12 cellular contexts compared by ENCODE assay signal in the genomic region with DNA sequence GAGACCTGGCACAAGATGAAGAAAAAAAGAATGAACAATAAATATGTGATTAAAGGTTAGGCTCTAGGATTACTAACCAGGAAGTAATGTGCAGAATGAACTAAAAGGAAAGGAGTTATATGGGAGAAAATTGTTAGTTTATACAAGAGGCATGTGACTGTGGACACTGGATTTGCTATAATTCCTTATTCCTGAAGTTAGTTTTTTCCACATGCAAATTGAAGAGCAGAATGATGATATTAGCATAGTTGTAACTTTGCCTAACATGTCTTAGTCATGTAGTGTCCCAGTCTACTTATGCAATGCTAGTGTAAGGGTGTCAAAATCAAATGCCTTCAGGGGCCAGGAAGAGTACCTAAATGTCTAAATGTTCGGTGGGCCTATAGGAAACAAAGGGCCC. TPM values are rescaled to one million over a fixed set of nuclear protein-coding genes. Genes with fewer than 3 reads are reported as not detected.
DNase-seq lines count a peak whose midpoint lies in the region; ATAC-seq, FAIRE-seq and TF ChIP-seq lines count a peak whose summit lies in the region.
"Had no signal": no experiment of that assay in that cellular context is flagged by ENCODE, and none has a peak within 500 bp of the region (broad histone marks: within the 10 kb centered on the region; RNA-seq: fewer than 3 reads in every experiment).

No MANE protein-coding gene starts in this region.

- CTCF ChIA-PET in A549 (lab: Yijun Ruan, JAX) = no interaction called here

- no peak overlapping the region for H3K4me3 Mint-ChIP-seq in activated T-helper 2 cell treated with anti-CD3 and anti-CD28 coated beads, Interferon-gamma antibody, Interleukin-2, Interleukin-4, amounts not matched to agents 10 μg/mL and 5 μg/mL and 100 μg/mL, durations not matched to agents 14 hours and 24 hours and 36 hours (ENCODE audit: low read depth)

- no peak for TF ChIP-seq EP300 in A549 (IDR thresholded peaks at IDR 0.05)

- H3K27ac ChIP-seq in A549 (0 out of 6 replicates have a peak overlapping the region, but pooled peaks of 1 of the 2 experiments have one; percentile 41), foreskin keratinocyte (no peak overlapping the region)
- H3K27ac ChIP-seq: BLaER1, KMS-11 had no signal

- DNase-seq in A549 (ENCODE audit: low read depth in 1 of 2, low spot score in 1 of 2) (no peak), COLO829 (ENCODE audit: low spot score) (peak; percentile 18), foreskin keratinocyte (peak in 1 of 2 donors; percentile 46), islet precursor cell (no peak), inferior parietal cortex (ENCODE audit: extremely low spot score) (no peak)
- no peak for DNase-seq in activated T-helper 2 cell treated with anti-CD3 and anti-CD28 coated beads, Interferon-gamma antibody, Interleukin-2, Interleukin-4, amounts not matched to agents 10 μg/mL and 5 μg/mL and 100 μg/mL, durations not matched to agents 14 hours and 24 hours and 36 hours (ENCODE audit: low spot score)
- DNase-seq in activated CD4-positive, alpha-beta T cell treated with anti-CD3 and anti-CD28 coated beads, Interleukin-2, amount 50 U/mL, for 1 hour = no peak
- DNase-seq: NCI-H2171 treated with DMSO at 0.1 percent for 48 hours, posterior cingulate gyrus had no signal

- FAIRE-seq in A549 (lab: Jason Lieb, UNC) = no peak

- TF ChIP-seq CTCF in A549 (IDR thresholded peaks at IDR 0.05) = no peak
- TF ChIP-seq CTCF in foreskin keratinocyte (conservative IDR thresholded peaks at IDR 0.05) = no peak

- H3K9me3 ChIP-seq in A549 = no peaks in the 10 kb centered on the region
- H3K9me3 ChIP-seq: BLaER1 had no signal

- H3K4me3 ChIP-seq in A549 = no peak overlapping the region
- H3K4me3 ChIP-seq: BLaER1 had no signal

- no peak for TF ChIP-seq RAD21 in A549 (conservative IDR thresholded peaks at IDR 0.05 in 1 of 2, IDR thresholded peaks at IDR 0.05 in 1 of 2)

- H3K9me3 Mint-ChIP-seq in activated T-helper 2 cell treated with anti-CD3 and anti-CD28 coated beads, Interferon-gamma antibody, Interleukin-2, Interleukin-4, amounts not matched to agents 10 μg/mL and 5 μg/mL and 100 μg/mL, durations not matched to agents 14 hours and 24 hours and 36 hours = no peaks in the 10 kb centered on the region

- ATAC-seq in A549 (no peak), foreskin keratinocyte (peak; percentile 35), GM21360 (IDR thresholded peaks at IDR 0.05; ENCODE audit: unreplicated experiment) (no peak)

- POLR2A ChIA-PET in A549 (lab: Yijun Ruan, JAX) = no interaction called here

- WGBS in A549 (ENCODE audit: missing lambda C conversion rate) = 42% methylated on average over 1 of the region's 1 CpG

- H3K4me1 Mint-ChIP-seq in activated T-helper 2 cell treated with anti-CD3 and anti-CD28 coated beads, Interferon-gamma antibody, Interleukin-2, Interleukin-4, amounts not matched to agents 10 μg/mL and 5 μg/mL and 100 μg/mL, durations not matched to agents 14 hours and 24 hours and 36 hours (ENCODE audit: low read depth) = peaks cover 51% of the 10 kb centered on the region

- peak overlapping the region; percentile 63 for H3K27ac Mint-ChIP-seq in activated T-helper 2 cell treated with anti-CD3 and anti-CD28 coated beads, Interferon-gamma antibody, Interleukin-2, Interleukin-4, amounts not matched to agents 10 μg/mL and 5 μg/mL and 100 μg/mL, durations not matched to agents 14 hours and 24 hours and 36 hours

- TF ChIP-seq POLR2A in A549 (IDR thresholded peaks at IDR 0.05; ENCODE audit: low read length) = no peak

- H3K27me3 Mint-ChIP-seq in activated T-helper 2 cell treated with anti-CD3 and anti-CD28 coated beads, Interferon-gamma antibody, Interleukin-2, Interleukin-4, amounts not matched to agents 10 μg/mL and 5 μg/mL and 100 μg/mL, durations not matched to agents 14 hours and 24 hours and 36 hours (ENCODE audit: low read depth) = no peaks in the 10 kb centered on the region

- intact Hi-C loops in activated T-helper 2 cell treated with anti-CD3 and anti-CD28 coated beads, Interferon-gamma antibody, Interleukin-2, Interleukin-4, amounts not matched to agents 10 μg/mL and 5 μg/mL and 100 μg/mL, durations not matched to agents 14 hours and 24 hours and 36 hours (cut with micrococcal nuclease) = no loop called here

- peaks cover 55% of the 10 kb centered on the region for H3K36me3 Mint-ChIP-seq in activated T-helper 2 cell treated with anti-CD3 and anti-CD28 coated beads, Interferon-gamma antibody, Interleukin-2, Interleukin-4, amounts not matched to agents 10 μg/mL and 5 μg/mL and 100 μg/mL, durations not matched to agents 14 hours and 24 hours and 36 hours (ENCODE audit: low read depth)

- H3K4me1 ChIP-seq in A549 = peaks cover 22% of the 10 kb centered on the region
- peaks cover 7% of the 10 kb centered on the region for H3K4me1 ChIP-seq in foreskin keratinocyte
- H3K4me1 ChIP-seq: BLaER1 had no signal

- H3K4me2 ChIP-seq in A549 = 0 out of 3 replicates have a peak overlapping the region, but pooled peaks have one; percentile 32
- H3K4me2 ChIP-seq: BLaER1, KMS-11 had no signal

- H3K27me3 ChIP-seq in foreskin keratinocyte = no peaks in the 10 kb centered on the region
- H3K27me3 ChIP-seq: BLaER1 had no signal

TF ChIP-seq in A549, 52 proteins besides CTCF, POLR2A, EP300 and RAD21:
- TF ChIP-seq, protein P1, sequence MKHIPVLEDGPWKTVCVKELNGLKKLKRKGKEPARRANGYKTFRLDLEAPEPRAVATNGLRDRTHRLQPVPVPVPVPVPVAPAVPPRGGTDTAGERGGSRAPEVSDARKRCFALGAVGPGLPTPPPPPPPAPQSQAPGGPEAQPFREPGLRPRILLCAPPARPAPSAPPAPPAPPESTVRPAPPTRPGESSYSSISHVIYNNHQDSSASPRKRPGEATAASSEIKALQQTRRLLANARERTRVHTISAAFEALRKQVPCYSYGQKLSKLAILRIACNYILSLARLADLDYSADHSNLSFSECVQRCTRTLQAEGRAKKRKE (CRISPR knock-in tag; IDR thresholded peaks at IDR 0.05; ENCODE audit: low read depth) = no peak
- no peak for TF ChIP-seq SMC3 (IDR thresholded peaks at IDR 0.05)
- no peak for TF ChIP-seq POLR2AphosphoS2 (conservative IDR thresholded peaks at IDR 0.05; ENCODE audit: low read length)
- TF ChIP-seq, protein P2, sequence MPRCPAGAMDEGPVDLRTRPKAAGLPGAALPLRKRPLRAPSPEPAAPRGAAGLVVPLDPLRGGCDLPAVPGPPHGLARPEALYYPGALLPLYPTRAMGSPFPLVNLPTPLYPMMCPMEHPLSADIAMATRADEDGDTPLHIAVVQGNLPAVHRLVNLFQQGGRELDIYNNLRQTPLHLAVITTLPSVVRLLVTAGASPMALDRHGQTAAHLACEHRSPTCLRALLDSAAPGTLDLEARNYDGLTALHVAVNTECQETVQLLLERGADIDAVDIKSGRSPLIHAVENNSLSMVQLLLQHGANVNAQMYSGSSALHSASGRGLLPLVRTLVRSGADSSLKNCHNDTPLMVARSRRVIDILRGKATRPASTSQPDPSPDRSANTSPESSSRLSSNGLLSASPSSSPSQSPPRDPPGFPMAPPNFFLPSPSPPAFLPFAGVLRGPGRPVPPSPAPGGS (IDR thresholded peaks at IDR 0.05) = no peak
- TF ChIP-seq GATA3 (IDR thresholded peaks at IDR 0.05; ENCODE audit: borderline replicate concordance) = no peak
- no peak for TF ChIP-seq HOXB13 (CRISPR knock-in tag; IDR thresholded peaks at IDR 0.05; ENCODE audit: low read depth)
- no peak for TF ChIP-seq FOSL2 (IDR thresholded peaks at IDR 0.05)
- TF ChIP-seq FOSL2 (CRISPR knock-in tag; IDR thresholded peaks at IDR 0.05) = no peak
- TF ChIP-seq HOXA7 (CRISPR knock-in tag; IDR thresholded peaks at IDR 0.05) = no peak
- TF ChIP-seq ZNF302 (CRISPR knock-in tag; IDR thresholded peaks at IDR 0.05) = no peak

RNA-seq across cellular contexts. Expression of a gene that starts 27.9 kb away (rescaled TPM):
- 3.4 and 4.0 TPM in 2 replicates for polyA plus RNA-seq in A549 (2011; rRNA removed)
- 0.38 and 0.71 TPM in 2 replicates for polyA plus RNA-seq in A549 (2012; cell fraction: cytosol; rRNA removed)
- 0.70 and 1.00 TPM in 2 replicates for polyA plus RNA-seq in A549 (2012; cell fraction: nucleus; rRNA removed)
- 1.3 to 1.5 TPM (median 1.4 TPM) in 3 replicates for polyA plus RNA-seq in A549 (2017; fragmentation: RNase III; extraction: RNeasy Plus Mini Kit Qiagen cat#74134 plus additional on column Dnase treatment)
- polyA minus RNA-seq in A549 (2011; rRNA and poly(A)+ RNA removed) = 8.7 and 17.1 TPM in 2 replicates
- 34.2 and 36.7 TPM in 2 replicates for total RNA-seq in activated T-helper 2 cell treated with anti-CD3 and anti-CD28 coated beads, Interferon-gamma antibody, Interleukin-2, Interleukin-4, amounts not matched to agents 10 μg/mL and 5 μg/mL and 100 μg/mL, durations not matched to agents 14 hours and 24 hours and 36 hours
- total RNA-seq in foreskin keratinocyte = 5.2 and 5.3 TPM in 2 replicates
- 0.54 and 0.55 TPM in 2 replicates for polyA plus RNA-seq in foreskin keratinocyte
